Comparison of ENCODE assay signal across 18 cellular contexts in the genomic region with DNA sequence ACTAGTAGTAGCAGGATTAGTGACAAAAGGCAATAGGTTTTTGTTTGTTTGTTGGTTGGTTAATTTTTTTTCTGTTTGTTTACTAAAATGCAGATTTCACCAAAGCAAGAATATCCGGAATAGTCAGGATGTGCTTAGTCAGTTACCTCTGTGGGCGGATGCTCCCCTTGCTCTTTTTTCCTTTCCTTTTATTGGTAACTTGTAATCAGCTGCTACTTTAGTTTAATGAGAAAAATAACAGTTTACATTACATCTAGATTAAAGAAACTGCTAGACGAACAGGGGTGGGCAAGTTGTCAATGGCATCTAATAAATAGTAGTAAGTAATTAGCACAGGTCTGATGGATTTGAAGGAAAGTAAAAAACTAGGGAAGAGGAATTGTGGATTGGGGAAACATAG.
"Had no signal": no experiment of that assay in that cellular context is flagged by ENCODE, and none has a peak within 500 bp of the region (broad histone marks: within the 10 kb centered on the region; RNA-seq: fewer than 3 reads in every experiment).

No MANE protein-coding gene starts in this region.

- H3K36me3 ChIP-seq: heart left ventricle, tibial nerve had no signal

- H3K4me1 ChIP-seq: heart left ventricle, testis had no signal

- H3K9me3 ChIP-seq: testis had no signal

- ATAC-seq: esophagus mucosa; left ventricle myocardium superior; naive thymus-derived CD8-positive, alpha-beta T cell; stimulated activated effector memory CD8-positive, alpha-beta T cell treated with anti-CD3 and anti-CD28 coated beads, Interleukin-12 subunit alpha, Interleukin-12 subunit beta, amount 100 ng/mL, for 72 hours had no signal

- FAIRE-seq: frontal cortex, keratinocyte had no signal

- H3K4me2 ChIP-seq: smooth muscle cell had no signal

- H3K27me3 ChIP-seq: dorsolateral prefrontal cortex, heart left ventricle, testis, tibial nerve had no signal

- DNase-seq: cortex of kidney; dorsolateral prefrontal cortex; effector CD8-positive, alpha-beta T cell; heart left ventricle; hypothalamus; left cardiac atrium; left ventricle myocardium superior; naive thymus-derived CD8-positive, alpha-beta T cell; right cardiac atrium; stimulated activated CD4-positive, alpha-beta T cell treated with anti-CD3 and anti-CD28 coated beads, Interleukin-2, amount 100 ng/mL, for 48 hours; testis had no signal

- H3K27ac ChIP-seq: dorsolateral prefrontal cortex, heart left ventricle, testis, tibial nerve had no signal

- H3K4me3 ChIP-seq: dorsolateral prefrontal cortex, heart left ventricle, mucosa of descending colon, smooth muscle cell, testis, tibial nerve had no signal
